19 cellular contexts compared by ENCODE assay signal in genomic region chr18:58966704-58967103, GRCh38.
DNase-seq lines count a peak whose midpoint lies in the region; ATAC-seq and TF ChIP-seq lines count a peak whose summit lies in the region.
"Had no signal": no experiment of that assay in that cellular context is flagged by ENCODE, and none has a peak within 500 bp of the region (broad histone marks: within the 10 kb centered on the region; RNA-seq: fewer than 3 reads in every experiment).

No MANE protein-coding gene starts in this region.

- CTCF ChIA-PET in OCI-LY7 (lab: Charles Lee; ENCODE audit: unreplicated experiment) = interaction anchor here (0.7 kb wide), 1 partner anchor 32 kb away, joined by 3 read pairs; no protein-coding TSS in a partner anchor

- no peak overlapping the region for H2AFZ ChIP-seq in GM23338
- H2AFZ ChIP-seq in OCI-LY7 (ENCODE audit: low read length) = no peak overlapping the region

- TF ChIP-seq CTCF in GM23338 (conservative IDR thresholded peaks at IDR 0.05; ENCODE audit: low read depth in 2 of 2) = no peak
- TF ChIP-seq CTCF in OCI-LY7 (conservative IDR thresholded peaks at IDR 0.05; ENCODE audit: low read length) = no peak
- no peak for TF ChIP-seq CTCF in fibroblast of villous mesenchyme (IDR thresholded peaks at IDR 0.05; ENCODE audit: insufficient read depth, low read depth, low read length)

- no peaks in the 10 kb centered on the region for H3K9me3 Mint-ChIP-seq in GM23338
- peaks cover 3% of the 10 kb centered on the region for H3K9me3 Mint-ChIP-seq in stimulated activated memory B cell treated with anti-CD40 and anti-IgM and Interleukin-4, amounts not matched to agents 10 μg/mL and 1 μg/mL and 100 μg/mL, for 72 hours
- H3K9me3 Mint-ChIP-seq: central memory CD8-positive, alpha-beta T cell; nephron had no signal

- no peaks in the 10 kb centered on the region for H3K9me2 ChIP-seq in GM23338 (ENCODE audit: insufficient read depth)
- H3K9me2 ChIP-seq in OCI-LY7 (ENCODE audit: insufficient read depth, low read length) = no peaks in the 10 kb centered on the region

- H3K27ac Mint-ChIP-seq in GM23338 = peak overlapping the region; percentile 64; the same call in 1 of the 2 replicates
- peak overlapping the region; percentile 96 for H3K27ac Mint-ChIP-seq in stimulated activated memory B cell treated with anti-CD40 and anti-IgM and Interleukin-4, amounts not matched to agents 10 μg/mL and 1 μg/mL and 100 μg/mL, for 72 hours

- peak overlapping the region; percentile 88 for H3K27ac ChIP-seq in GM23338 (ENCODE audit: low read depth)
- H3K27ac ChIP-seq in OCI-LY7 (ENCODE audit: low read depth, low read length, poor library complexity, severe bottlenecking) = peak overlapping the region; percentile 83
- H3K27ac ChIP-seq in substantia nigra (ENCODE audit: low read depth, low read length, poor library complexity, severe bottlenecking) = no peak overlapping the region

- peaks cover 91% of the 10 kb centered on the region for H3K79me2 ChIP-seq in GM23338 (replicated peaks; ENCODE audit: insufficient read depth)
- H3K79me2 ChIP-seq in OCI-LY7 (ENCODE audit: insufficient read depth, low read depth, low read length) = peaks cover 22% of the 10 kb centered on the region; the same call in 1 of the 2 replicates

- peaks cover 21% of the 10 kb centered on the region for H3K4me1 ChIP-seq in GM23338 (ENCODE audit: insufficient read depth)
- H3K4me1 ChIP-seq in OCI-LY7 (ENCODE audit: insufficient read depth, low read length, poor library complexity, severe bottlenecking) = peaks cover 64% of the 10 kb centered on the region

- H4K20me1 ChIP-seq in GM23338 (replicated peaks; ENCODE audit: insufficient read depth) = peaks cover 34% of the 10 kb centered on the region
- no peaks in the 10 kb centered on the region for H4K20me1 ChIP-seq in OCI-LY7 (ENCODE audit: insufficient read depth, low read length)

- H3K4me3 ChIP-seq in GM23338 (no peak overlapping the region), OCI-LY7 (ENCODE audit: low read depth, low read length, poor library complexity, severe bottlenecking) (peak overlapping the region; percentile 50), fibroblast of villous mesenchyme (ENCODE audit: low read depth, low read length) (no peak overlapping the region)
- H3K4me3 ChIP-seq: heart right ventricle had no signal

- no peaks in the 10 kb centered on the region for H3K9me3 ChIP-seq in OCI-LY7 (ENCODE audit: low read length)
- H3K9me3 ChIP-seq: heart right ventricle had no signal

- ATAC-seq in GM23338 (no peak), GM21723 (IDR thresholded peaks at IDR 0.05; ENCODE audit: unreplicated experiment) (no peak)
- ATAC-seq in stimulated activated memory B cell treated with anti-CD40 and anti-IgM and Interleukin-4, amounts not matched to agents 10 μg/mL and 1 μg/mL and 100 μg/mL, for 72 hours = no peak
- ATAC-seq in activated CD4-positive, CD25-positive, alpha-beta regulatory T cell treated with anti-CD3 and anti-CD28 coated beads, Interleukin-2, amount 50 U/mL, for 24 hours = no peak
- ATAC-seq: HCT116 had no signal

- H3F3A ChIP-seq in GM23338 (replicated peaks; ENCODE audit: low read depth) = peaks cover 23% of the 10 kb centered on the region

- peaks cover 82% of the 10 kb centered on the region for H3K36me3 Mint-ChIP-seq in GM23338 (ENCODE audit: low read depth)
- H3K36me3 Mint-ChIP-seq in stimulated activated memory B cell treated with anti-CD40 and anti-IgM and Interleukin-4, amounts not matched to agents 10 μg/mL and 1 μg/mL and 100 μg/mL, for 72 hours = peaks cover 50% of the 10 kb centered on the region

- H3K27me3 ChIP-seq in GM23338 (ENCODE audit: insufficient read depth) = no peaks in the 10 kb centered on the region
- H3K27me3 ChIP-seq: heart right ventricle had no signal

- peaks cover 38% of the 10 kb centered on the region for H3K4me1 Mint-ChIP-seq in GM23338
- peaks cover 95% of the 10 kb centered on the region for H3K4me1 Mint-ChIP-seq in stimulated activated memory B cell treated with anti-CD40 and anti-IgM and Interleukin-4, amounts not matched to agents 10 μg/mL and 1 μg/mL and 100 μg/mL, for 72 hours

- intact Hi-C loops in OCI-LY7 (cut with micrococcal nuclease; ENCODE audit: unreplicated experiment) = no loop called here

- DNase-seq in GM23338 (ENCODE audit: low spot score) (no peak), OCI-LY7 (ENCODE audit: low spot score) (no peak), fibroblast of villous mesenchyme (ENCODE audit: low read depth) (peak; percentile 90), substantia nigra (lab: John Stamatoyannopoulos, UW) (no peak), A172 (ENCODE audit: low spot score) (no peak)
- DNase-seq: activated CD4-positive, alpha-beta T cell treated with anti-CD3 and anti-CD28 coated beads for 4 hours; activated effector memory CD4-positive, alpha-beta T cell treated with anti-CD3 and anti-CD28 coated beads, Interleukin-2, amount 50 U/mL, for 16 hours; COR-L47; effector memory CD4-positive, alpha-beta T cell; EL; heart right ventricle; KG1; NCI-H1105 treated with DMSO at 0.1 percent for 48 hours had no signal

- H3K4me3 Mint-ChIP-seq in GM23338 = no peak overlapping the region
- peak overlapping the region; percentile 46 for H3K4me3 Mint-ChIP-seq in stimulated activated memory B cell treated with anti-CD40 and anti-IgM and Interleukin-4, amounts not matched to agents 10 μg/mL and 1 μg/mL and 100 μg/mL, for 72 hours
- H3K4me3 Mint-ChIP-seq: central memory CD8-positive, alpha-beta T cell; nephron had no signal

- H3K36me3 ChIP-seq in GM23338 (ENCODE audit: insufficient read depth) = peaks cover 32% of the 10 kb centered on the region
- H3K36me3 ChIP-seq in OCI-LY7 (ENCODE audit: insufficient read depth, low read length) = peaks cover 19% of the 10 kb centered on the region

- H3K27me3 Mint-ChIP-seq in GM23338 (ENCODE audit: insufficient read depth, low read depth, poor library complexity) = peaks cover 21% of the 10 kb centered on the region
- no peaks in the 10 kb centered on the region for H3K27me3 Mint-ChIP-seq in stimulated activated memory B cell treated with anti-CD40 and anti-IgM and Interleukin-4, amounts not matched to agents 10 μg/mL and 1 μg/mL and 100 μg/mL, for 72 hours
- H3K27me3 Mint-ChIP-seq: central memory CD8-positive, alpha-beta T cell had no signal

- POLR2A ChIA-PET in OCI-LY7 (lab: Charles Lee) = interaction anchor here (0.5 to 1.8 kb wide), 6 partner anchors 8 to 441 kb away, joined by 3 to 11 read pairs (median 4); no protein-coding TSS in a partner anchor

- no TSS peak for BruUV-seq in OCI-LY7 (replicated peaks; lab: Mats Ljungman, UMichigan)

- H3K4me2 ChIP-seq in GM23338 = no peak overlapping the region
- peak overlapping the region; percentile 79 for H3K4me2 ChIP-seq in OCI-LY7 (ENCODE audit: low read length)

TF ChIP-seq in GM23338, 12 proteins besides CTCF, POLR2A, EP300 and RAD21 (continues in another document):
- no peak for TF ChIP-seq EZH2phosphoT487 (IDR thresholded peaks at IDR 0.05; ENCODE audit: unreplicated experiment)
- no peak for TF ChIP-seq CREB1 (CRISPR knock-in tag; IDR thresholded peaks at IDR 0.05; ENCODE audit: low read depth)
- no peak for TF ChIP-seq NANOG (IDR thresholded peaks at IDR 0.05; ENCODE audit: borderline replicate concordance)
- TF ChIP-seq POLR2AphosphoS5 (IDR thresholded peaks at IDR 0.05; ENCODE audit: low read depth) = no peak
